In the genomic region with DNA sequence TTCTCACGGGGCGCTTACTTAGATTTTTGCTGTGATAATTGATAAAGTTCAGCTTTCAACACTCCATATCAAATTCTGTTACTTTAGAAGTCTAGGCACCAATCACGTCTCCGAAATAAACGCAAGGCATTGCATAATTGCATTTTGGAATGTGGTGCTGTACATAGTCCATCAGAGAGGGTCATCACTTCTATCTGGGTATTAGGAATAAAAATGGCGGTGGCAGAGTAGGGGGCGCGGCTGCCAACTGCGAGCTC, we compare ENCODE assay signal across 1 cellular context.
A peak's percentile ranks its signal among the peaks of the same experiment; 100 is the strongest.
TF ChIP-seq lines count a peak whose summit lies in the region.

No MANE protein-coding gene starts in this region.

TF ChIP-seq in GM12878, 131 proteins besides CTCF, POLR2A, EP300 and RAD21:
- no peak for TF ChIP-seq NBN (IDR thresholded peaks at IDR 0.05)
- TF ChIP-seq YY1 (IDR thresholded peaks at IDR 0.05; ENCODE audit: low read depth, low read length): peak; percentile 86
